Comparison of ENCODE assay signal across 31 cellular contexts in the genomic region with DNA sequence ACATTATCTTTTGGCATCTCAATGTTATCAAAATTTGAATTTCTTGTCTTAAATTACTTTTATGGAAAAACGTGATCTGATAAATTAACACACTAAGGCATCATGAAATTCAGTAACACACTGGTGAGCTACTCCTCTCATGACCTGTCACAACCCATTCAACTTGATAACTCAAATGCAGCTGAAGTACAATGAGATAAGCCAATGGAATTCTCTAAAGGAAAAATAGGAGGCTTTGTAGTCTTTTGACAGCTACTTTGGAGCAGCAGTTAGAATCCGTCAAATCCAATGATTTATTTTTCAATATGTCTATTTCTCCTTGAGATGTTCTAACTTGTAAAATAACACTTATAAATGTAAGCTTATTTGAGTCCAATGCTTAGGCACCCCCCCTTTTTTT.
DNase-seq lines count a peak whose midpoint lies in the region; ATAC-seq and TF ChIP-seq lines count a peak whose summit lies in the region.
"Had no signal": no experiment of that assay in that cellular context is flagged by ENCODE, and none has a peak within 500 bp of the region (broad histone marks: within the 10 kb centered on the region; RNA-seq: fewer than 3 reads in every experiment).

No MANE protein-coding gene starts in this region.

- no peaks in the 10 kb centered on the region for H3K36me3 ChIP-seq in neural cell (ENCODE audit: insufficient read depth, low read length)
- H3K36me3 ChIP-seq: BE2C; BLaER1; BLaER1 treated with 17β-estradiol and CSF1 and Interleukin-3, amounts not matched to agents 10 nM and 100 nM had no signal

- H3K4me2 ChIP-seq in neural cell (ENCODE audit: low read length), result no peak overlapping the region
- H3K4me2 ChIP-seq: A549; BLaER1; BLaER1 treated with 17β-estradiol and CSF1 and Interleukin-3, amounts not matched to agents 10 nM and 100 nM had no signal

- H4K20me1 ChIP-seq in neural cell (ENCODE audit: insufficient read depth), result no peaks in the 10 kb centered on the region
- H4K20me1 ChIP-seq: BLaER1; BLaER1 treated with 17β-estradiol and CSF1 and Interleukin-3, amounts not matched to agents 10 nM and 100 nM had no signal

- H3K79me2 ChIP-seq in neural cell (replicated peaks; ENCODE audit: insufficient read depth, low read length), result no peaks in the 10 kb centered on the region

- H3K9me2 ChIP-seq in neural cell (ENCODE audit: insufficient read depth, low read length), result no peaks in the 10 kb centered on the region

- H2AFZ ChIP-seq in neural cell (ENCODE audit: low read depth, low read length), result no peak overlapping the region

- no peaks in the 10 kb centered on the region for H3F3A ChIP-seq in neural cell (ENCODE audit: insufficient read depth, low read length, poor library complexity, severe bottlenecking)

- no peak overlapping the region for H3K9ac ChIP-seq in neural cell (ENCODE audit: low read length)
- H3K9ac ChIP-seq: BLaER1; BLaER1 treated with 17β-estradiol and CSF1 and Interleukin-3, amounts not matched to agents 10 nM and 100 nM had no signal

- TF ChIP-seq EP300 in neural cell (conservative IDR thresholded peaks at IDR 0.05; ENCODE audit: poor library complexity, severe bottlenecking), result peak; percentile 85

- H3K27me3 Mint-ChIP-seq in T-helper 17 cell, result no peaks in the 10 kb centered on the region
- H3K27me3 Mint-ChIP-seq: B cell; CD4-positive, alpha-beta memory T cell; CD4-positive, alpha-beta T cell; CD4-positive, CD25-positive, alpha-beta regulatory T cell; CD8-positive, alpha-beta memory T cell had no signal

- no peaks in the 10 kb centered on the region for H3K36me3 Mint-ChIP-seq in T-helper 17 cell (ENCODE audit: low read depth)
- H3K36me3 Mint-ChIP-seq: CD14-positive monocyte; CD4-positive, alpha-beta memory T cell; CD4-positive, CD25-positive, alpha-beta regulatory T cell; CD8-positive, alpha-beta memory T cell; CD8-positive, alpha-beta T cell had no signal

- no peak overlapping the region for H3K4me3 Mint-ChIP-seq in T-helper 17 cell
- H3K4me3 Mint-ChIP-seq: B cell; CD14-positive monocyte; CD4-positive, alpha-beta memory T cell; CD4-positive, alpha-beta T cell; CD4-positive, CD25-positive, alpha-beta regulatory T cell; CD8-positive, alpha-beta memory T cell; CD8-positive, alpha-beta T cell had no signal

- H3K9me3 ChIP-seq in T-helper 17 cell (ENCODE audit: control insufficient read depth, low read length, poor library complexity, severe bottlenecking) (no peaks in the 10 kb centered on the region), neural cell (ENCODE audit: low read length) (no peaks in the 10 kb centered on the region)
- H3K9me3 ChIP-seq: BE2C; BLaER1; BLaER1 treated with 17β-estradiol and CSF1 and Interleukin-3, amounts not matched to agents 10 nM and 100 nM; Caco-2 had no signal

- no peak for TF ChIP-seq RAD21 in neural cell (conservative IDR thresholded peaks at IDR 0.05)

- peak overlapping the region; percentile 9 for H3K27ac ChIP-seq in neural cell (ENCODE audit: low read length)
- H3K27ac ChIP-seq: 22Rv1; A549; BLaER1; BLaER1 treated with 17β-estradiol and CSF1 and Interleukin-3, amounts not matched to agents 10 nM and 100 nM; C4-2B had no signal

- H3K27ac Mint-ChIP-seq in T-helper 17 cell, result peak overlapping the region; percentile 39
- H3K27ac Mint-ChIP-seq: B cell; CD14-positive monocyte; CD4-positive, alpha-beta memory T cell; CD4-positive, alpha-beta T cell; CD8-positive, alpha-beta memory T cell; CD8-positive, alpha-beta T cell had no signal

- DNase-seq in T-helper 17 cell, result no peak
- DNase-seq in mesenteric fat pad (ENCODE audit: low spot score), result no peak
- DNase-seq in HK-2 (ENCODE audit: unreplicated experiment), result no peak
- DNase-seq: 8988T; ACHN; AML-193; BE2C; C1 segment of cervical spinal cord; Caco-2; Calu3; CD4-positive, alpha-beta memory T cell; CD4-positive, alpha-beta T cell; CD4-positive, CD25-positive, alpha-beta regulatory T cell; CD8-positive, alpha-beta memory T cell; CD8-positive, alpha-beta T cell; COR-L47; DMS 273 treated with DMSO at 0.1 percent for 48 hours; DMS153; DMS53; DMS79; DMS79 treated with DMSO at 0.1 percent for 48 hours; DND-41; EL had no signal

- no peaks in the 10 kb centered on the region for H3K27me3 ChIP-seq in neural cell (ENCODE audit: insufficient read depth, low read depth, low read length)
- H3K27me3 ChIP-seq: BE2C; BLaER1; BLaER1 treated with 17β-estradiol and CSF1 and Interleukin-3, amounts not matched to agents 10 nM and 100 nM had no signal

- ATAC-seq in T-helper 17 cell, result no peak
- ATAC-seq: A549; CD8-positive, alpha-beta T cell had no signal

- H3K4me1 Mint-ChIP-seq in T-helper 17 cell, result no peaks in the 10 kb centered on the region
- H3K4me1 Mint-ChIP-seq: B cell; CD14-positive monocyte; CD4-positive, alpha-beta memory T cell; CD4-positive, CD25-positive, alpha-beta regulatory T cell; CD8-positive, alpha-beta memory T cell had no signal

- TF ChIP-seq CTCF in neural cell (IDR thresholded peaks at IDR 0.05; ENCODE audit: poor library complexity, severe bottlenecking), result no peak

- no peak overlapping the region for H3K4me3 ChIP-seq in neural cell (ENCODE audit: low read length)
- H3K4me3 ChIP-seq: A549; BLaER1; BLaER1 treated with 17β-estradiol and CSF1 and Interleukin-3, amounts not matched to agents 10 nM and 100 nM had no signal

TF ChIP-seq in neural cell, 6 proteins besides CTCF, POLR2A, EP300 and RAD21:
- TF ChIP-seq MXI1 (conservative IDR thresholded peaks at IDR 0.05; ENCODE audit: poor library complexity, severe bottlenecking), result no peak
- TF ChIP-seq SMC3 (conservative IDR thresholded peaks at IDR 0.05; ENCODE audit: poor library complexity), result no peak
- no peak for TF ChIP-seq TAF1 (IDR thresholded peaks at IDR 0.05; ENCODE audit: low read depth)
- no peak for TF ChIP-seq EZH2 (IDR thresholded peaks at IDR 0.05; ENCODE audit: borderline replicate concordance, insufficient read depth, low read length, poor library complexity, severe bottlenecking)
- TF ChIP-seq, protein P1, sequence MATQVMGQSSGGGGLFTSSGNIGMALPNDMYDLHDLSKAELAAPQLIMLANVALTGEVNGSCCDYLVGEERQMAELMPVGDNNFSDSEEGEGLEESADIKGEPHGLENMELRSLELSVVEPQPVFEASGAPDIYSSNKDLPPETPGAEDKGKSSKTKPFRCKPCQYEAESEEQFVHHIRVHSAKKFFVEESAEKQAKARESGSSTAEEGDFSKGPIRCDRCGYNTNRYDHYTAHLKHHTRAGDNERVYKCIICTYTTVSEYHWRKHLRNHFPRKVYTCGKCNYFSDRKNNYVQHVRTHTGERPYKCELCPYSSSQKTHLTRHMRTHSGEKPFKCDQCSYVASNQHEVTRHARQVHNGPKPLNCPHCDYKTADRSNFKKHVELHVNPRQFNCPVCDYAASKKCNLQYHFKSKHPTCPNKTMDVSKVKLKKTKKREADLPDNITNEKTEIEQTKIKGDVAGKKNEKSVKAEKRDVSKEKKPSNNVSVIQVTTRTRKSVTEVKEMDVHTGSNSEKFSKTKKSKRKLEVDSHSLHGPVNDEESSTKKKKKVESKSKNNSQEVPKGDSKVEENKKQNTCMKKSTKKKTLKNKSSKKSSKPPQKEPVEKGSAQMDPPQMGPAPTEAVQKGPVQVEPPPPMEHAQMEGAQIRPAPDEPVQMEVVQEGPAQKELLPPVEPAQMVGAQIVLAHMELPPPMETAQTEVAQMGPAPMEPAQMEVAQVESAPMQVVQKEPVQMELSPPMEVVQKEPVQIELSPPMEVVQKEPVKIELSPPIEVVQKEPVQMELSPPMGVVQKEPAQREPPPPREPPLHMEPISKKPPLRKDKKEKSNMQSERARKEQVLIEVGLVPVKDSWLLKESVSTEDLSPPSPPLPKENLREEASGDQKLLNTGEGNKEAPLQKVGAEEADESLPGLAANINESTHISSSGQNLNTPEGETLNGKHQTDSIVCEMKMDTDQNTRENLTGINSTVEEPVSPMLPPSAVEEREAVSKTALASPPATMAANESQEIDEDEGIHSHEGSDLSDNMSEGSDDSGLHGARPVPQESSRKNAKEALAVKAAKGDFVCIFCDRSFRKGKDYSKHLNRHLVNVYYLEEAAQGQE (IDR thresholded peaks at IDR 0.05; ENCODE audit: borderline replicate concordance), result peak; percentile 97
- peak; percentile 62 for TF ChIP-seq POLR2AphosphoS5 (IDR thresholded peaks at IDR 0.05)
